Comparison of ENCODE assay signal across 8 cellular contexts in genomic region chr17:41678907-41679739, GRCh38. TPM values are rescaled to one million over a fixed set of nuclear protein-coding genes. Genes with fewer than 3 reads are reported as not detected.
DNase-seq lines count a peak whose midpoint lies in the region; ATAC-seq and TF ChIP-seq lines count a peak whose summit lies in the region.

No MANE protein-coding gene starts in this region.

- TF ChIP-seq CTCF in CD4-positive, alpha-beta T cell (IDR thresholded peaks at IDR 0.05): peak; percentile 28
- 0 out of 2 replicates have a peak, but pooled peaks have one; percentile 16 for TF ChIP-seq CTCF in KMS-11 (conservative IDR thresholded peaks at IDR 0.05; ENCODE audit: low read depth, low read length)
- TF ChIP-seq CTCF in fibroblast of mammary gland (conservative IDR thresholded peaks at IDR 0.05; ENCODE audit: control insufficient read depth, insufficient read depth, low read depth, low read length): peak; percentile 21
- TF ChIP-seq CTCF in gastrocnemius medialis (IDR thresholded peaks at IDR 0.05 in 4 of 5, conservative IDR thresholded peaks at IDR 0.05 in 1 of 5): no peak

- intact Hi-C loops in CD4-positive, alpha-beta T cell (cut with DNase I, micrococcal nuclease): loop anchor here (1.0 kb wide), 1 partner anchor 9 kb away; the partner anchor contains the start of gene EIF1 (in 2 of the 2)
- intact Hi-C loops in activated CD4-positive, alpha-beta memory T cell treated with anti-CD3 and anti-CD28 coated beads for 36 hours (cut with micrococcal nuclease): loop anchor here (1.0 to 5.0 kb wide), 4 partner anchors 9 to 1357 kb away; partner anchors contain the start of gene EIF1
- intact Hi-C loops in gastrocnemius medialis (cut with DNase I; ENCODE audit: low total_unique reads): no loop called here

- H3K27me3 ChIP-seq in CD4-positive, alpha-beta T cell (ENCODE audit: control insufficient read depth, insufficient read depth, low read length): no peaks in the 10 kb centered on the region
- H3K27me3 ChIP-seq in KMS-11 (ENCODE audit: insufficient read depth, low read depth) (no peaks in the 10 kb centered on the region), gastrocnemius medialis (peaks cover 0 to 4% (median 0%) of the 10 kb centered on the region in 3 donors), H7 (ENCODE audit: control insufficient read depth, insufficient read depth, low read length) (no peaks in the 10 kb centered on the region)

- H3K27ac Mint-ChIP-seq in CD4-positive, alpha-beta T cell: peak overlapping the region; percentile 87
- H3K27ac Mint-ChIP-seq in activated CD4-positive, alpha-beta memory T cell treated with anti-CD3 and anti-CD28 coated beads for 36 hours: peak overlapping the region; percentile 97

- POLR2A ChIA-PET in CD4-positive, alpha-beta T cell (lab: Charles Lee): interaction anchor here (1.0 to 6.7 kb wide), 10 partner anchors 9 to 1130 kb away, joined by 3 to 373 read pairs (median 7); partner anchors contain the start of genes ACLY, DHX58 and EIF1
- POLR2A ChIA-PET in activated CD4-positive, alpha-beta memory T cell treated with anti-CD3 and anti-CD28 coated beads for 36 hours (lab: Charles Lee): interaction anchor here (1.4 to 5.6 kb wide), 7 partner anchors 10 to 1117 kb away, joined by 3 to 184 read pairs (median 5); partner anchors contain the start of gene EIF1

- no peak overlapping the region for H3K4me3 ChIP-seq in KMS-11 (IDR thresholded peaks at IDR 0.05; ENCODE audit: insufficient read depth, low read depth, low read length)
- H3K4me3 ChIP-seq in fibroblast of mammary gland (ENCODE audit: control insufficient read depth, low read depth, low read length): no peak overlapping the region
- H3K4me3 ChIP-seq in gastrocnemius medialis: peak overlapping the region in 2 of 4 donors; percentile 6 to 29
- no peak overlapping the region for H3K4me3 ChIP-seq in H7 (ENCODE audit: insufficient read depth, low read depth, low read length)

- H3K4me1 ChIP-seq in KMS-11 (ENCODE audit: low read depth, poor library complexity, severe bottlenecking) (peaks cover 69% of the 10 kb centered on the region), gastrocnemius medialis (no peaks in the 10 kb centered on the region)

- peak in 8 of 10 experiments; percentile 18 to 61 (median 37) for DNase-seq in CD4-positive, alpha-beta T cell
- peak; percentile 81 for DNase-seq in activated CD4-positive, alpha-beta memory T cell treated with anti-CD3 and anti-CD28 coated beads for 36 hours
- DNase-seq in fibroblast of mammary gland (ENCODE audit: low read depth) (peak; percentile 48), gastrocnemius medialis (no peak), H7 (no peak)

- H3K4me1 Mint-ChIP-seq in CD4-positive, alpha-beta T cell (ENCODE audit: low read depth): peaks cover 20% of the 10 kb centered on the region
- H3K4me1 Mint-ChIP-seq in activated CD4-positive, alpha-beta memory T cell treated with anti-CD3 and anti-CD28 coated beads for 36 hours (ENCODE audit: low read depth): peaks cover 41% of the 10 kb centered on the region

- TF ChIP-seq POLR2A in gastrocnemius medialis (IDR thresholded peaks at IDR 0.05): peak in 1 of 2 donors; percentile 35

- no peaks in the 10 kb centered on the region for H3K79me2 ChIP-seq in KMS-11 (ENCODE audit: insufficient read depth, low read depth)

- H3K36me3 Mint-ChIP-seq in CD4-positive, alpha-beta T cell (ENCODE audit: low read depth): no peaks in the 10 kb centered on the region
- peaks cover 2% of the 10 kb centered on the region for H3K36me3 Mint-ChIP-seq in activated CD4-positive, alpha-beta memory T cell treated with anti-CD3 and anti-CD28 coated beads for 36 hours

- CTCF ChIA-PET in CD4-positive, alpha-beta T cell (lab: Charles Lee): interaction anchor here (0.9 to 4.2 kb wide), 7 partner anchors 11 to 130 kb away, joined by 3 to 77 read pairs (median 18); partner anchors contain the start of gene EIF1
- CTCF ChIA-PET in activated CD4-positive, alpha-beta memory T cell treated with anti-CD3 and anti-CD28 coated beads for 36 hours (lab: Charles Lee): interaction anchor here (0.6 to 6.2 kb wide), 10 partner anchors 8 to 276 kb away, joined by 3 to 120 read pairs (median 9); partner anchors contain the start of gene EIF1

- H3K9me3 ChIP-seq in CD4-positive, alpha-beta T cell (ENCODE audit: control insufficient read depth, low read length): no peaks in the 10 kb centered on the region
- no peaks in the 10 kb centered on the region for H3K9me3 ChIP-seq in gastrocnemius medialis

- peak; percentile 91 for ATAC-seq in CD4-positive, alpha-beta T cell (ENCODE audit: poor library complexity)
- ATAC-seq in GM19468 (IDR thresholded peaks at IDR 0.05; ENCODE audit: extremely low read depth, unreplicated experiment): peak; percentile 20
- ATAC-seq in gastrocnemius medialis: peak; percentile 52 to 83
- no peak for ATAC-seq in HG03025 (IDR thresholded peaks at IDR 0.05; ENCODE audit: low FRiP score, unreplicated experiment)

- peak overlapping the region; percentile 68 for H3K9ac ChIP-seq in KMS-11

- H3K9me3 Mint-ChIP-seq in CD4-positive, alpha-beta T cell: no peaks in the 10 kb centered on the region
- no peaks in the 10 kb centered on the region for H3K9me3 Mint-ChIP-seq in activated CD4-positive, alpha-beta memory T cell treated with anti-CD3 and anti-CD28 coated beads for 36 hours

- H3K4me2 ChIP-seq in KMS-11: peak overlapping the region; percentile 95

- no peaks in the 10 kb centered on the region for H3K27me3 Mint-ChIP-seq in CD4-positive, alpha-beta T cell
- no peaks in the 10 kb centered on the region for H3K27me3 Mint-ChIP-seq in activated CD4-positive, alpha-beta memory T cell treated with anti-CD3 and anti-CD28 coated beads for 36 hours

- H2AFZ ChIP-seq in KMS-11 (ENCODE audit: low read depth): peak overlapping the region; percentile 74

- in situ Hi-C loops in gastrocnemius medialis (cut with MboI; ENCODE audit: low sequenced_read_pairs in 4 of 4): loop anchor here in 1 of 4 donors (10.0 kb wide), 1 partner anchor 864 kb away; no protein-coding TSS in a partner anchor

- H3K36me3 ChIP-seq in KMS-11 (ENCODE audit: insufficient read depth): no peaks in the 10 kb centered on the region
- no peaks in the 10 kb centered on the region for H3K36me3 ChIP-seq in gastrocnemius medialis
- H3K36me3 ChIP-seq in H7 (replicated peaks; ENCODE audit: control insufficient read depth, insufficient read depth, low read length): no peaks in the 10 kb centered on the region

- no peaks in the 10 kb centered on the region for H4K20me1 ChIP-seq in KMS-11 (ENCODE audit: insufficient read depth)

- peak overlapping the region; percentile 83 for H3K4me3 Mint-ChIP-seq in CD4-positive, alpha-beta T cell
- peak overlapping the region; percentile 79 for H3K4me3 Mint-ChIP-seq in activated CD4-positive, alpha-beta memory T cell treated with anti-CD3 and anti-CD28 coated beads for 36 hours

- H3K27ac ChIP-seq in CD4-positive, alpha-beta T cell (ENCODE audit: low read depth, low read length): peak overlapping the region; percentile 73
- H3K27ac ChIP-seq in KMS-11: peak overlapping the region; percentile 93
- peak overlapping the region; percentile 45 to 71 (median 54) for H3K27ac ChIP-seq in gastrocnemius medialis

RNA-seq across cellular contexts. Expression of gene EIF1, which starts 9.6 kb away (rescaled TPM):
- 1,000 to 10,000 TPM; 3,351 to 3,391 TPM for total RNA-seq in CD4-positive, alpha-beta T cell
- 1,000 to 10,000 TPM; 1,052 to 1,072 TPM for total RNA-seq in activated CD4-positive, alpha-beta memory T cell treated with anti-CD3 and anti-CD28 coated beads for 36 hours
- total RNA-seq in gastrocnemius medialis: 100 to 1,000 TPM; 222 to 842 (median 375) TPM
- 62.6 and 74.3 TPM in 2 replicates for total RNA-seq in H7 (2014; rRNA removed; shearing (Covaris generic))

RNA-seq across cellular contexts. Expression of gene GAST, which starts 33.0 kb away (rescaled TPM):
- total RNA-seq in CD4-positive, alpha-beta T cell: not detected
- not detected for total RNA-seq in activated CD4-positive, alpha-beta memory T cell treated with anti-CD3 and anti-CD28 coated beads for 36 hours
- not detected for total RNA-seq in gastrocnemius medialis
- total RNA-seq in H7 (2014; rRNA removed; shearing (Covaris generic)): not detected in 2 replicates

RNA-seq across cellular contexts. Expression of gene KRT17, which starts 54.7 kb away (rescaled TPM):
- not detected for total RNA-seq in CD4-positive, alpha-beta T cell
- total RNA-seq in activated CD4-positive, alpha-beta memory T cell treated with anti-CD3 and anti-CD28 coated beads for 36 hours: not detected
- total RNA-seq in gastrocnemius medialis: not detected
- total RNA-seq in H7 (2014; rRNA removed; shearing (Covaris generic)): 0.07 TPM in 1 of 2 replicates, not detected in the other

RNA-seq across cellular contexts. Expression of gene HAP1, which starts 55.3 kb away (rescaled TPM):
- total RNA-seq in CD4-positive, alpha-beta T cell: under 1 TPM in 1 of 2 experiments, not detected in 1; 0.11 TPM
- total RNA-seq in activated CD4-positive, alpha-beta memory T cell treated with anti-CD3 and anti-CD28 coated beads for 36 hours: not detected
- total RNA-seq in gastrocnemius medialis: under 1 TPM in 1 of 4 donors, not detected in 3; 0.22 TPM
- 0.28 and 0.48 TPM in 2 replicates for total RNA-seq in H7 (2014; rRNA removed; shearing (Covaris generic))

Comparison
In these comparisons a context has a peak if more than half of its experiments do, and no peak if none do; other contexts are left out.
1. DNase-seq: peak in CD4-positive, alpha-beta T cell (8 of 10), activated CD4-positive, alpha-beta memory T cell treated with anti-CD3 and anti-CD28 coated beads for 36 hours (single experiment) and fibroblast of mammary gland (single experiment); none in gastrocnemius medialis (0 of 2) and H7 (single experiment).
2. CTCF ChIP-seq: peak in CD4-positive, alpha-beta T cell (single experiment), KMS-11 (single experiment) and fibroblast of mammary gland (single experiment); none in gastrocnemius medialis (0 of 5).
3. Peak in every context shown above with its lines, with median percentiles within 50 percentile points of each other: H3K27ac ChIP-seq.